22 cellular contexts compared by ENCODE assay signal in genomic region chr14:20421267-20421666, GRCh38. TPM values are rescaled to one million over a fixed set of nuclear protein-coding genes. Genes with fewer than 3 reads are reported as not detected.
"Had no signal": no experiment of that assay in that cellular context is flagged by ENCODE, and none has a peak within 500 bp of the region (broad histone marks: within the 10 kb centered on the region; RNA-seq: fewer than 3 reads in every experiment).

No MANE protein-coding gene starts in this region.

- DNase-seq: dermis blood vessel endothelial cell; esophagus squamous epithelium; foreskin fibroblast; kidney glomerular epithelial cell; occipital lobe; pancreas; right lobe of liver; stimulated activated CD4-positive, alpha-beta T cell treated with anti-CD3 and anti-CD28 coated beads, Interleukin-4, amount 100 ng/mL, for 1 hour; stimulated activated CD8-positive, alpha-beta memory T cell treated with anti-CD3 and anti-CD28 coated beads, Interleukin-4, amount 100 ng/mL, for 48 hours; stimulated activated naive CD8-positive, alpha-beta T cell treated with anti-CD3 and anti-CD28 coated beads, Interleukin-15, Interleukin-2, amounts not matched to agents 100 U/mL and 50 U/mL, for 24 hours; thyroid gland; uterus had no signal

- H3K4me3 ChIP-seq: esophagus squamous epithelium, neural progenitor cell, pancreas, prostate gland, right lobe of liver, suprapubic skin, thyroid gland, uterus had no signal

- H3K4me1 Mint-ChIP-seq: neural progenitor cell; stimulated activated effector memory CD8-positive, alpha-beta T cell treated with anti-CD3 and anti-CD28 coated beads, Interleukin-12 subunit alpha, Interleukin-12 subunit beta, amount 100 ng/mL, for 72 hours had no signal

- H3K4me2 ChIP-seq: neural progenitor cell had no signal

- FAIRE-seq: colon, pancreas had no signal

- H3K4me1 ChIP-seq: neural progenitor cell, prostate gland, right lobe of liver, suprapubic skin, uterus had no signal

- H3K9ac ChIP-seq: neural progenitor cell had no signal

- H2AFZ ChIP-seq: neural progenitor cell had no signal

- H3K9me3 Mint-ChIP-seq: mesothelial cell of epicardium; natural killer cell treated with Interleukin-12 subunit alpha and Interleukin-12 subunit beta and Interleukin-15 and Interleukin-18, amount 100 ng/mL, for 72 hours; neural progenitor cell; stimulated activated effector memory CD8-positive, alpha-beta T cell treated with anti-CD3 and anti-CD28 coated beads, Interleukin-12 subunit alpha, Interleukin-12 subunit beta, amount 100 ng/mL, for 72 hours; type B pancreatic cell had no signal

- ATAC-seq: left lobe of liver; natural killer cell treated with Interleukin-12 subunit alpha and Interleukin-12 subunit beta and Interleukin-15 and Interleukin-18, amount 100 ng/mL, for 72 hours; pancreas; right lobe of liver; stimulated activated effector memory CD8-positive, alpha-beta T cell treated with anti-CD3 and anti-CD28 coated beads, Interleukin-12 subunit alpha, Interleukin-12 subunit beta, amount 100 ng/mL, for 72 hours; stimulated activated naive CD8-positive, alpha-beta T cell treated with anti-CD3 and anti-CD28 coated beads, Interleukin-15, Interleukin-2, amounts not matched to agents 100 U/mL and 50 U/mL, for 24 hours had no signal

- H3K27ac Mint-ChIP-seq: mesothelial cell of epicardium; natural killer cell treated with Interleukin-12 subunit alpha and Interleukin-12 subunit beta and Interleukin-15 and Interleukin-18, amount 100 ng/mL, for 72 hours; neural progenitor cell; stimulated activated effector memory CD8-positive, alpha-beta T cell treated with anti-CD3 and anti-CD28 coated beads, Interleukin-12 subunit alpha, Interleukin-12 subunit beta, amount 100 ng/mL, for 72 hours; type B pancreatic cell had no signal

- H3K27me3 Mint-ChIP-seq: natural killer cell treated with Interleukin-12 subunit alpha and Interleukin-12 subunit beta and Interleukin-15 and Interleukin-18, amount 100 ng/mL, for 72 hours had no signal

- H3K4me3 Mint-ChIP-seq: mesothelial cell of epicardium; natural killer cell treated with Interleukin-12 subunit alpha and Interleukin-12 subunit beta and Interleukin-15 and Interleukin-18, amount 100 ng/mL, for 72 hours; neural progenitor cell; stimulated activated effector memory CD8-positive, alpha-beta T cell treated with anti-CD3 and anti-CD28 coated beads, Interleukin-12 subunit alpha, Interleukin-12 subunit beta, amount 100 ng/mL, for 72 hours; type B pancreatic cell had no signal

- H3K27ac ChIP-seq: esophagus squamous epithelium, neural progenitor cell, pancreas, prostate gland, right lobe of liver, suprapubic skin, thyroid gland, uterus had no signal

- H3K36me3 ChIP-seq: esophagus squamous epithelium, neural progenitor cell, pancreas, prostate gland, right lobe of liver, suprapubic skin, thyroid gland, uterus had no signal

- H3K9me3 ChIP-seq: esophagus squamous epithelium, pancreas, prostate gland, right lobe of liver, suprapubic skin, thyroid gland, uterus had no signal

- H3K36me3 Mint-ChIP-seq: mesothelial cell of epicardium; natural killer cell treated with Interleukin-12 subunit alpha and Interleukin-12 subunit beta and Interleukin-15 and Interleukin-18, amount 100 ng/mL, for 72 hours; neural progenitor cell; stimulated activated effector memory CD8-positive, alpha-beta T cell treated with anti-CD3 and anti-CD28 coated beads, Interleukin-12 subunit alpha, Interleukin-12 subunit beta, amount 100 ng/mL, for 72 hours; type B pancreatic cell had no signal

- H3K27me3 ChIP-seq: esophagus squamous epithelium, neural progenitor cell, pancreas, right lobe of liver, suprapubic skin, thyroid gland, uterus had no signal

RNA-seq across cellular contexts. Expression of gene KLHL33, which starts 14.7 kb away (rescaled TPM):
- total RNA-seq: renal cortical epithelial cell had no signal
